ENCODE assay signal across 20 cellular contexts in genomic region chr14:94509356-94509755, GRCh38. TPM values are rescaled to one million over a fixed set of nuclear protein-coding genes. Genes with fewer than 3 reads are reported as not detected.
DNase-seq lines count a peak whose midpoint lies in the region; ATAC-seq and TF ChIP-seq lines count a peak whose summit lies in the region.
"Had no signal": no experiment of that assay in that cellular context is flagged by ENCODE, and none has a peak within 500 bp of the region (broad histone marks: within the 10 kb centered on the region; RNA-seq: fewer than 3 reads in every experiment).

Gene SERPINA12, minus strand, starts transcription at chr14:94509469. Its CDS starts 11,072 bp downstream, at chr14:94498397.

- DNase-seq in right atrium auricular region (ENCODE audit: low spot score): peak; percentile 26
- no peak for DNase-seq in cardiac septum (ENCODE audit: low spot score)
- peak in 1 of 2 donors; percentile 61 for DNase-seq in lower leg skin (ENCODE audit: low spot score in 2 of 2)
- DNase-seq in stimulated activated effector memory CD8-positive, alpha-beta T cell treated with anti-CD3 and anti-CD28 coated beads, Interleukin-12 subunit alpha, Interleukin-12 subunit beta, amount 100 ng/mL, for 72 hours (ENCODE audit: low spot score in 2 of 2): no peak
- DNase-seq in sciatic nerve (ENCODE audit: low spot score): no peak
- DNase-seq: Caco-2; CD4-positive, CD25-positive, alpha-beta regulatory T cell; CD8-positive, alpha-beta T cell; DMS153; EL; GDM1; GOT3; HFFc6 had no signal

- no peaks in the 10 kb centered on the region for H3K36me3 Mint-ChIP-seq in stimulated activated effector memory CD8-positive, alpha-beta T cell treated with anti-CD3 and anti-CD28 coated beads, Interleukin-12 subunit alpha, Interleukin-12 subunit beta, amount 100 ng/mL, for 72 hours
- H3K36me3 Mint-ChIP-seq: CD4-positive, CD25-positive, alpha-beta regulatory T cell; CD8-positive, alpha-beta T cell had no signal

- H3K27me3 ChIP-seq in right atrium auricular region: no peaks in the 10 kb centered on the region
- H3K27me3 ChIP-seq: BLaER1 had no signal

- H3K36me3 ChIP-seq in right atrium auricular region: no peaks in the 10 kb centered on the region
- H3K36me3 ChIP-seq: BLaER1, HAP-1 had no signal

- H3K27ac ChIP-seq in right atrium auricular region: no peak within 1 kb of the TSS
- H3K27ac ChIP-seq: 22Rv1, BLaER1, C4-2B had no signal

- H3K9me3 ChIP-seq in right atrium auricular region: no peaks in the 10 kb centered on the region
- H3K9me3 ChIP-seq: BLaER1, Caco-2, HAP-1 had no signal

- peak; percentile 12 for ATAC-seq in stimulated activated effector memory CD8-positive, alpha-beta T cell treated with anti-CD3 and anti-CD28 coated beads, Interleukin-12 subunit alpha, Interleukin-12 subunit beta, amount 100 ng/mL, for 72 hours
- ATAC-seq in GM19035 (IDR thresholded peaks at IDR 0.05; ENCODE audit: unreplicated experiment) (no peak), sciatic nerve (no peak)
- ATAC-seq: CD8-positive, alpha-beta T cell; GM12878 had no signal

- no peaks in the 10 kb centered on the region for H3K4me1 ChIP-seq in right atrium auricular region
- H3K4me1 ChIP-seq: BLaER1, Caco-2, HAP-1 had no signal

- TF ChIP-seq CTCF in right atrium auricular region (IDR thresholded peaks at IDR 0.05) (no peak), lower leg skin (IDR thresholded peaks at IDR 0.05) (no peak)

- intact Hi-C loops in cardiac septum (cut with DNase I) (no loop called here), lower leg skin (cut with DNase I; ENCODE audit: low total_unique reads) (no loop called here), sciatic nerve (cut with DNase I) (no loop called here)

- H3K4me3 Mint-ChIP-seq in stimulated activated effector memory CD8-positive, alpha-beta T cell treated with anti-CD3 and anti-CD28 coated beads, Interleukin-12 subunit alpha, Interleukin-12 subunit beta, amount 100 ng/mL, for 72 hours: no peak within 1 kb of the TSS
- H3K4me3 Mint-ChIP-seq: B cell; CD4-positive, CD25-positive, alpha-beta regulatory T cell; CD8-positive, alpha-beta T cell; HFFc6 had no signal

- TF ChIP-seq POLR2A in lower leg skin (IDR thresholded peaks at IDR 0.05): no peak

- H3K27ac Mint-ChIP-seq in stimulated activated effector memory CD8-positive, alpha-beta T cell treated with anti-CD3 and anti-CD28 coated beads, Interleukin-12 subunit alpha, Interleukin-12 subunit beta, amount 100 ng/mL, for 72 hours: no peak within 1 kb of the TSS
- H3K27ac Mint-ChIP-seq: B cell; CD4-positive, CD25-positive, alpha-beta regulatory T cell; CD8-positive, alpha-beta T cell; HFFc6 had no signal

- WGBS in lower leg skin, 2 donors: 56 to 60% methylated on average over 3 of the region's 3 CpGs

- H3K4me3 ChIP-seq in right atrium auricular region (no peak within 1 kb of the TSS), lower leg skin (ENCODE audit: low read depth, poor library complexity, severe bottlenecking) (no peak within 1 kb of the TSS)
- H3K4me3 ChIP-seq: BLaER1, GM12878, HAP-1 had no signal

- H3K4me1 Mint-ChIP-seq in stimulated activated effector memory CD8-positive, alpha-beta T cell treated with anti-CD3 and anti-CD28 coated beads, Interleukin-12 subunit alpha, Interleukin-12 subunit beta, amount 100 ng/mL, for 72 hours: no peaks in the 10 kb centered on the region
- H3K4me1 Mint-ChIP-seq: B cell; CD4-positive, CD25-positive, alpha-beta regulatory T cell had no signal

- no peaks in the 10 kb centered on the region for H3K9me3 Mint-ChIP-seq in stimulated activated effector memory CD8-positive, alpha-beta T cell treated with anti-CD3 and anti-CD28 coated beads, Interleukin-12 subunit alpha, Interleukin-12 subunit beta, amount 100 ng/mL, for 72 hours
- H3K9me3 Mint-ChIP-seq: CD4-positive, CD25-positive, alpha-beta regulatory T cell; CD8-positive, alpha-beta T cell had no signal

RNA-seq across cellular contexts. Expression of gene SERPINA12, which starts in this region (rescaled TPM):
- total RNA-seq in right atrium auricular region (not detected), cardiac septum (not detected), lower leg skin (100 to 1,000 TPM; 345 to 790 (median 421) TPM), sciatic nerve (not detected)
- total RNA-seq: B cell; Caco-2; CD4-positive, CD25-positive, alpha-beta regulatory T cell; CD8-positive, alpha-beta T cell; GM12878; HFFc6 had no signal

Comparison
In these comparisons a context has a peak if more than half of its experiments do, and no peak if none do; other contexts are left out.
1. RNA of gene SERPINA12 (total RNA-seq): 345 to 790 TPM in lower leg skin; not detected in right atrium auricular region, not detected in cardiac septum (single experiment) and not detected in sciatic nerve (single experiment); every median in the first group is over 100 times any median in the second.
2. Peak in DNase-seq in right atrium auricular region; RNA of the gene not detected or under 1 TPM.